Comparison of ENCODE assay signal across 8 cellular contexts in genomic region chr12:47811581-47812484, GRCh38. TPM values are rescaled to one million over a fixed set of nuclear protein-coding genes. Genes with fewer than 3 reads are reported as not detected.
DNase-seq lines count a peak whose midpoint lies in the region; ATAC-seq and TF ChIP-seq lines count a peak whose summit lies in the region.

No MANE protein-coding gene starts in this region.

- H3K27ac Mint-ChIP-seq in activated B cell treated with CpG ODN at 0.5 μM for 24 hours, result peak overlapping the region; percentile 99
- H3K27ac Mint-ChIP-seq in glutamatergic neuron (ENCODE audit: unreplicated experiment), result peak overlapping the region; percentile 76

- TF ChIP-seq POLR2A in sigmoid colon (IDR thresholded peaks at IDR 0.05), result no peak

- H3K27me3 ChIP-seq in sigmoid colon, result no peaks in the 10 kb centered on the region

- H3K4me3 Mint-ChIP-seq in activated B cell treated with CpG ODN at 0.5 μM for 24 hours (peak overlapping the region; percentile 84), glutamatergic neuron (ENCODE audit: unreplicated experiment) (peak overlapping the region; percentile 55)

- H3K4me3 ChIP-seq in GM12875 (ENCODE audit: low read depth, low read length) (peak overlapping the region; percentile 50), sigmoid colon (peak overlapping the region in 2 of 4 donors; percentile 46 to 48)

- POLR2A ChIA-PET in activated B cell treated with CpG ODN at 0.5 μM for 24 hours (lab: Charles Lee), result interaction anchor here (1.1 to 19.6 kb wide), 11 partner anchors 8 to 346 kb away, joined by 4 to 573 read pairs (median 10); partner anchors contain the start of genes ASB8, ENDOU, HDAC7 and RPAP3

- TF ChIP-seq EP300 in sigmoid colon (IDR thresholded peaks at IDR 0.05), result peak in 2 of 4 donors; percentile 16 to 53

- no peaks in the 10 kb centered on the region for H3K9me3 ChIP-seq in sigmoid colon

- TF ChIP-seq CTCF in GM12875 (IDR thresholded peaks at IDR 0.05; ENCODE audit: borderline replicate concordance, insufficient read depth, low read depth, low read length), result no peak
- no peak for TF ChIP-seq CTCF in activated B cell treated with CpG ODN at 0.5 μM for 24 hours (IDR thresholded peaks at IDR 0.05)
- TF ChIP-seq CTCF in glutamatergic neuron (IDR thresholded peaks at IDR 0.05; ENCODE audit: partially characterized antibody, unreplicated experiment), result no peak
- no peak for TF ChIP-seq CTCF in sigmoid colon (IDR thresholded peaks at IDR 0.05)

- DNase-seq in activated B cell treated with CpG ODN at 0.5 μM for 24 hours (no peak), glutamatergic neuron (no peak), sigmoid colon (peak; percentile 91), NCI-H2227 treated with DMSO at 0.1 percent for 48 hours (lab: John Stamatoyannopoulos, UW) (no peak), D341Med (ENCODE audit: low spot score) (no peak), NCI-H82 treated with DMSO at 0.1 percent for 48 hours (lab: John Stamatoyannopoulos, UW; ENCODE audit: unreplicated experiment) (no peak)

- H3K27ac ChIP-seq in sigmoid colon, result peak overlapping the region; percentile 98 to 99 (median 99)

- H3K36me3 Mint-ChIP-seq in activated B cell treated with CpG ODN at 0.5 μM for 24 hours (ENCODE audit: low read depth) (no peaks in the 10 kb centered on the region), glutamatergic neuron (ENCODE audit: unreplicated experiment) (no peaks in the 10 kb centered on the region)

- peaks cover 0 to 100% (median 98%) of the 10 kb centered on the region in 4 donors for H3K4me1 ChIP-seq in sigmoid colon

- no peaks in the 10 kb centered on the region for H3K9me3 Mint-ChIP-seq in activated B cell treated with CpG ODN at 0.5 μM for 24 hours
- H3K9me3 Mint-ChIP-seq in glutamatergic neuron (ENCODE audit: unreplicated experiment), result peaks cover 14% of the 10 kb centered on the region

- H3K27me3 Mint-ChIP-seq in activated B cell treated with CpG ODN at 0.5 μM for 24 hours (no peaks in the 10 kb centered on the region), glutamatergic neuron (ENCODE audit: unreplicated experiment) (peaks cover 11% of the 10 kb centered on the region)

- intact Hi-C loops in activated B cell treated with CpG ODN at 0.5 μM for 24 hours (cut with micrococcal nuclease), result loop anchor here (1.0 to 5.0 kb wide), 11 partner anchors 7 to 1820 kb away; partner anchors contain the start of genes ASB8, CCNT1, HDAC7 and SCAF11
- intact Hi-C loops in sigmoid colon (cut with DNase I), result loop anchor here (10.0 kb wide), 1 partner anchor 1427 kb away; no protein-coding TSS in a partner anchor

- CTCF ChIA-PET in activated B cell treated with CpG ODN at 0.5 μM for 24 hours (lab: Charles Lee), result interaction anchor here (0.7 to 5.2 kb wide), 9 partner anchors 10 to 97 kb away, joined by 3 to 72 read pairs (median 7); partner anchors contain the start of gene SLC48A1

- ATAC-seq in activated B cell treated with CpG ODN at 0.5 μM for 24 hours (ENCODE audit: low read depth) (peak; percentile 2), HG03196 (IDR thresholded peaks at IDR 0.05; ENCODE audit: unreplicated experiment) (no peak)

- 59 to 81% methylated on average over 14 of the region's 14 CpGs for WGBS in sigmoid colon, 2 donors

- H3K36me3 ChIP-seq in sigmoid colon, result no peaks in the 10 kb centered on the region

- H3K4me1 Mint-ChIP-seq in activated B cell treated with CpG ODN at 0.5 μM for 24 hours (peaks cover 97% of the 10 kb centered on the region), glutamatergic neuron (ENCODE audit: low read depth, unreplicated experiment) (peaks cover 44% of the 10 kb centered on the region)

RNA-seq across cellular contexts. Expression of gene HDAC7, which starts 7.9 kb away (rescaled TPM):
- 103 and 126 TPM in 2 replicates for total RNA-seq in activated B cell treated with CpG ODN at 0.5 μM for 24 hours
- total RNA-seq in glutamatergic neuron (ENCODE audit: unreplicated experiment), result 67.9 TPM
- 10 to 100 TPM; 45.3 to 79.2 (median 53.1) TPM for total RNA-seq in sigmoid colon
- 10 to 100 TPM in 2 of 3 donors, 1 to 10 TPM in 1; 6.5 to 44.8 (median 16.8) TPM for polyA plus RNA-seq in sigmoid colon

RNA-seq across cellular contexts. Expression of gene SLC48A1, which starts 38.8 kb away (rescaled TPM):
- total RNA-seq in activated B cell treated with CpG ODN at 0.5 μM for 24 hours, result 12.7 and 12.8 TPM in 2 replicates
- 15.7 TPM for total RNA-seq in glutamatergic neuron (ENCODE audit: unreplicated experiment)
- total RNA-seq in sigmoid colon, result 10 to 100 TPM; 30.3 to 46.6 (median 32.2) TPM
- 10 to 100 TPM in 2 of 3 donors, 1 to 10 TPM in 1; 6.9 to 14.2 (median 12.0) TPM for polyA plus RNA-seq in sigmoid colon

RNA-seq across cellular contexts. Expression of gene RAPGEF3, which starts 53.2 kb away (rescaled TPM):
- total RNA-seq in activated B cell treated with CpG ODN at 0.5 μM for 24 hours, result 2.7 and 5.0 TPM in 2 replicates
- total RNA-seq in glutamatergic neuron (ENCODE audit: unreplicated experiment), result 0.81 TPM
- 10 to 100 TPM; 13.8 to 36.8 (median 14.6) TPM for total RNA-seq in sigmoid colon
- polyA plus RNA-seq in sigmoid colon, result 10 to 100 TPM in 1 of 3 donors, 1 to 10 TPM in 2; 3.9 to 16.2 (median 4.2) TPM
